Comparison of ENCODE assay signal across 8 cellular contexts in the genomic region with DNA sequence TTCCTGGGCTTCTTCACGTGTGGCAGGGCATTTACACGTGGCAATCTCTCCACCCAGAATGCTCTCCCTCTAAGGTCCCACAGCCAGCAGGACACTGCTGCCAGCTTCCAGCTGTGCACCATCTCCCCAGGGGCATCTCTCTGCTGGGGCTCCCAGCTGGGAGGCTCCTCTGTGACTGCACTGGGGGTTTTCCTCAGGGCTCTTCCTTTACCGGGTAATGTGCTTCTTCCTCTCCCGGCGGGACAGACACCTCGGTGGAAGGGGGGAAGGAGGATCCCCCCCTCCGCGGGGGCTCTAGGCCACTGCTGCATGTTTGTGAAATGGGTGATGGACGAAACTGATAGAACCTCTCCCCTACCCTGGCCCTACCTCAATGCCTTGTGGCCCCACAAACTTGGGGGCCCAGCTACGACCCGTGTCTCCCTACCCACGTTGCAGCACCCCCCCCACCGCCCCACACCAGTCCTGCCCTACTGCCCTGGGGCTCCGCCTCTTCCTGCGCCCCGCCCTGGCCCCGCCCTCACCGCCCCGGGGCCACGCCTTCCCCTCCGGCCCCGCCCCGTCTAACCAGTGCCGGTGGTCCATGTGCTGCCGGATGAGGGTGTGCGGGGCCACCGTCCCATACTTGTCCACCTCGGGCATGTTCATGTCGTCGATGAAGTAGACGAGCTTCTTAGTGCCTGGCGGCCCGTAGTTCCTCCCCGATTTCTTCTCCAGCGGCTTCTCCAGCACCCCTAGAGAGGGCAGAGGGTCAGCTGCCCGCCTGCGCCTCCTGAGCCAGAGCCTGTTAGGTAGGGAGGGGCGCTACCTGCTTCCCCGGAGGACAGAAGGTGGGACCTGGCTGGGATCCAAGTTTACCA.
DNase-seq lines count a peak whose midpoint lies in the region; ATAC-seq, FAIRE-seq and TF ChIP-seq lines count a peak whose summit lies in the region.

No MANE protein-coding gene starts in this region.

- H3K4me3 ChIP-seq in NB4 (ENCODE audit: low read depth, low read length), result no peak overlapping the region

- no peak for FAIRE-seq in HTR-8/SVneo (lab: Jason Lieb, UNC)

- peak; percentile 38 for DNase-seq in NB4 (ENCODE audit: low read depth)
- DNase-seq in activated T-cell treated with anti-CD3 and anti-CD28 coated beads, Interleukin-2, amount 50 U/mL, for 1 hour, result peak; percentile 80
- DNase-seq in germinal center (ENCODE audit: low spot score), result peak; percentile 77
- DNase-seq in stimulated activated CD4-positive, alpha-beta T cell treated with anti-CD3 and anti-CD28 coated beads, Interleukin-15, amount 100 ng/mL, for 1 hour (ENCODE audit: low read depth in 1 of 2, low spot score in 1 of 2), result peak; percentile 39 to 55
- no peak for DNase-seq in HTR-8/SVneo (ENCODE audit: insufficient read length, low spot score)

- ATAC-seq in GM18505 (IDR thresholded peaks at IDR 0.05; ENCODE audit: unreplicated experiment) (peak; percentile 61), GM19452 (IDR thresholded peaks at IDR 0.05; ENCODE audit: unreplicated experiment) (no peak), HG02571 (IDR thresholded peaks at IDR 0.05; ENCODE audit: unreplicated experiment) (no peak)

- TF ChIP-seq POLR2A in GM18505 (IDR thresholded peaks at IDR 0.05; ENCODE audit: borderline replicate concordance, extremely low read depth, insufficient read depth, insufficient read length), result no peak
- no peak for TF ChIP-seq POLR2A in NB4 (IDR thresholded peaks at IDR 0.05; ENCODE audit: extremely low read depth, insufficient read length)

- TF ChIP-seq CTCF in NB4 (IDR thresholded peaks at IDR 0.05; ENCODE audit: low read depth, low read length), result no peak
